10 cellular contexts compared by ENCODE assay signal in the genomic region with DNA sequence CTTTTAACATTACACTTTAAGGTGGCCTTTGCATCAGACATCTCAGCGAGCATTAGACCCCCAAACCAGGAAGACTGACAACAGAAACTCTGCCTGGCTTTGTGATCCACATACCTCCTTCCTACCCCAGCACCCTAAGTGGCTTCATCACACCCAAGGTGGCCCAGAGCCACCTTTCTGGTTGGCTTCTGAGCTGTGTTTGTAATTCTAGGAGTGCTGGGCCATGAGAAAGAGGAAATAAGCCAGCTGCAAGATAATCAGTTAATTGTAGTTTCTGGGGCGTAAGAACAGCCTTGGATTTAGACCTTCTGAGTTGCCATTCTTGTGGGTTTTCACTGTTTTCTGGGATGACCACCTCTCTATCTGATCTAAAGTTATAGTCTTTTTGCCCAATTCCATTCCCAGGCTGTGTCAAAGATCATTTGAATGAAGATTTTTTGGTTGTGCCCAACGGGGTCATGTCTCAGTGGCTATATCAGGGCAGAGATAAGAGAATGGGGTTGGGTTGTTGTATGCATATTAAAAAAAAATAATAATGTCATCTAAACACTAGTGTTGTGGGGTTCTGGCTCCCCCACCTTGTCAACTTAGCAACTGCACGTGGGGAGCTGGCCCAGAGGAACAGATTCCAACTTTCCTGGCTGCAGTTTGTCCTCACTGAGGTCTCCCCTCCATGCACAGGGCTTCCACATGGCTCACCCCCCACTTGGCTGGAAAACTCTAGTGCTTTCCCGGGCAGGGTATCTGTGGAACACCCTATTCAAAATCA.
DNase-seq lines count a peak whose midpoint lies in the region; ATAC-seq and TF ChIP-seq lines count a peak whose summit lies in the region.
"Had no signal": no experiment of that assay in that cellular context is flagged by ENCODE, and none has a peak within 500 bp of the region (broad histone marks: within the 10 kb centered on the region; RNA-seq: fewer than 3 reads in every experiment).

No MANE protein-coding gene starts in this region.

- H3K27ac ChIP-seq in heart right ventricle (no peak overlapping the region), upper lobe of right lung (no peak overlapping the region), aorta (ENCODE audit: low read depth in 1 of 2, low read length in 2 of 2) (no peak overlapping the region)
- H3K27ac ChIP-seq: HL-60 had no signal

- 42 to 43% methylated on average over 5 of the region's 5 CpGs for WGBS in heart right ventricle, 2 donors
- 38 to 41% methylated on average over 5 of the region's 5 CpGs for WGBS in aorta, 2 donors

- ATAC-seq in heart right ventricle (peak in 2 of 8 donors; percentile 17 to 52), upper lobe of right lung (peak; percentile 72), aorta (ENCODE audit: low FRiP score) (no peak), HG03521 (IDR thresholded peaks at IDR 0.05; ENCODE audit: unreplicated experiment) (no peak)

- H3K4me1 ChIP-seq in heart right ventricle (peaks cover 0 to 7% (median 0%) of the 10 kb centered on the region in 9 donors), upper lobe of right lung (no peaks in the 10 kb centered on the region), aorta (ENCODE audit: control insufficient read depth in 1 of 2, insufficient read depth in 2 of 2, low read length in 2 of 2) (no peaks in the 10 kb centered on the region)

- no peaks in the 10 kb centered on the region for H3K9me3 ChIP-seq in heart right ventricle
- no peaks in the 10 kb centered on the region for H3K9me3 ChIP-seq in upper lobe of right lung
- H3K9me3 ChIP-seq in aorta (ENCODE audit: control insufficient read depth, low read length) = peaks cover 1% of the 10 kb centered on the region

- DNase-seq in NOMO-1 treated with DMSO at 0.1 percent for 48 hours (lab: John Stamatoyannopoulos, UW; ENCODE audit: unreplicated experiment) (peak; percentile 13), NOMO-1 treated with dmso at 0.1 percent for 144 hours (lab: John Stamatoyannopoulos, UW; ENCODE audit: unreplicated experiment) (no peak), SK-MEL-5 (ENCODE audit: low read depth, low spot score) (peak; percentile 34), heart right ventricle (peak in 1 of 2 donors; percentile 12), upper lobe of right lung (no peak), HuH-7 (ENCODE audit: low spot score) (no peak), aorta (no peak)
- DNase-seq: CD4-positive, alpha-beta memory T cell had no signal

- intact Hi-C loops in heart right ventricle (cut with DNase I) (loop anchor here in 7 of 10 donors (5.0 to 10.0 kb wide), 5 partner anchors 217 to 867 kb away; a partner anchor contains a TSS), upper lobe of right lung (cut with DNase I) (no loop called here), aorta (cut with DNase I) (no loop called here)

- in situ Hi-C loops in SK-MEL-5 (cut with HindIII; ENCODE audit: low pct_unique_long_range_greater_than_20kb, low sequenced_read_pairs) = no loop called here

- H3K36me3 ChIP-seq in heart right ventricle (no peaks in the 10 kb centered on the region), upper lobe of right lung (no peaks in the 10 kb centered on the region), aorta (ENCODE audit: control insufficient read depth in 1 of 2, insufficient read depth in 2 of 2, low read length in 1 of 2) (no peaks in the 10 kb centered on the region)

- peaks cover 0 to 41% (median 11%) of the 10 kb centered on the region in 7 donors for H3K27me3 ChIP-seq in heart right ventricle
- no peaks in the 10 kb centered on the region for H3K27me3 ChIP-seq in upper lobe of right lung
- H3K27me3 ChIP-seq in aorta (ENCODE audit: control insufficient read depth in 1 of 2, insufficient read depth in 2 of 2, low read length in 1 of 2) = no peaks in the 10 kb centered on the region

- peak in 7 of 9 donors; percentile 33 to 57 (median 48) for TF ChIP-seq CTCF in heart right ventricle (IDR thresholded peaks at IDR 0.05)
- peak; percentile 52 for TF ChIP-seq CTCF in upper lobe of right lung (IDR thresholded peaks at IDR 0.05)

- H3K4me3 ChIP-seq in heart right ventricle (no peak overlapping the region), upper lobe of right lung (no peak overlapping the region), aorta (ENCODE audit: low read length in 2 of 2) (no peak overlapping the region)

Comparison
In these comparisons a context has a peak if more than half of its experiments do, and no peak if none do; other contexts are left out.
1. DNase-seq: peak in NOMO-1 treated with DMSO at 0.1 percent for 48 hours (single experiment) and SK-MEL-5 (single experiment); none in NOMO-1 treated with dmso at 0.1 percent for 144 hours (single experiment), upper lobe of right lung (single experiment), HuH-7 (single experiment) and aorta (0 of 2).
2. intact Hi-C loops: an anchor here in heart right ventricle (5.0 to 10.0 kb wide); none called in upper lobe of right lung and aorta.